In the genomic region with DNA sequence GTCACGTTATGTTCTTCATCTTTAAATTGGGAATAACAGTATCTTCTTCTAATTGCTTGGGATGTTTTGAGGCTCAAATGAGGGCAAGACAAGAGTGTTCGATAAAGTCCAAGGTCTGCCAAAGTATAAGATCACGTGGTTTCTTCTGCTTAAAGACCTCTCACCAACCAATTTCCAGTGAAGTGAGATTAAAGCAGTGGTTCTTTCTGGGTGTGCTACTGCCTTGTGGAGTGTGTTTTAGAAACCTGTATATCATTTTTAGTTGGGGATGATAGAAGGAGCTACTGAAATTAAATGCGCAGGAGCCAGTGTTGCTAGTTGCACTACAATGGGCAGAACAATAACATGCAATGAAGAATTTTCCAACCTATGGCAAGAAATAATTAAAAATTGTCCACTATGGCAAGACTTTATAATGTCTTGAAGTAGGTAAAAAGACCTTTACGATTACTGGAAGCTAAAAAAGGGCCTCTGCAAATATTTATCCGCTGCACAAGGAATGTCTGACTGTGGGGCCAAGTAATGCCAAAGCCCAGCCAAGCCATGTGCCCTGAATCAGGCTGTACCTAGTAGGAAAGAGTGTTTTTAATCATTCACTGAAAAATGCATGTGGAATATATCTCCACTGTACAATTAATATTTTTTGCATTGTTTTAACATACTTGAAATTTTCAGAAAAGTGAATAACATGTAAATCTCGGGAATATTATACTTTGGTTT, we compare ENCODE assay signal across 22 cellular contexts.
DNase-seq lines count a peak whose midpoint lies in the region; ATAC-seq, FAIRE-seq and TF ChIP-seq lines count a peak whose summit lies in the region.
"Had no signal": no experiment of that assay in that cellular context is flagged by ENCODE, and none has a peak within 500 bp of the region (broad histone marks: within the 10 kb centered on the region; RNA-seq: fewer than 3 reads in every experiment).

No MANE protein-coding gene starts in this region.

- peaks cover 7% of the 10 kb centered on the region for H3K9me3 Mint-ChIP-seq in mesothelial cell of epicardium

- H3K4me1 ChIP-seq in cardiac muscle cell (ENCODE audit: low read depth): peaks cover 5% of the 10 kb centered on the region
- H3K4me1 ChIP-seq in heart left ventricle: no peaks in the 10 kb centered on the region
- peaks cover 8% of the 10 kb centered on the region for H3K4me1 ChIP-seq in rectal smooth muscle tissue (ENCODE audit: control insufficient read depth, insufficient read depth, low read length)
- H3K4me1 ChIP-seq in tibial artery: peaks cover 0 to 27% (median 2%) of the 10 kb centered on the region in 4 donors
- H3K4me1 ChIP-seq: BLaER1 treated with 17β-estradiol and CSF1 and Interleukin-3, amounts not matched to agents 10 nM and 100 nM had no signal

- peak overlapping the region; percentile 1 for H3K27ac Mint-ChIP-seq in mesothelial cell of epicardium
- H3K27ac Mint-ChIP-seq: CD8-positive, alpha-beta T cell had no signal

- FAIRE-seq in D721Med (lab: Jason Lieb, UNC): no peak
- FAIRE-seq: GM12891, GM19239, RCC 7860 had no signal

- peak overlapping the region; percentile 1 for H3K27ac ChIP-seq in cardiac muscle cell
- H3K27ac ChIP-seq in heart left ventricle: peak overlapping the region in 1 of 12 donors; percentile 71
- H3K27ac ChIP-seq in rectal smooth muscle tissue (ENCODE audit: low read depth, low read length): peak overlapping the region; percentile 76
- H3K27ac ChIP-seq in tibial artery: peak overlapping the region; percentile 15 to 17
- H3K27ac ChIP-seq: BLaER1 treated with 17β-estradiol and CSF1 and Interleukin-3, amounts not matched to agents 10 nM and 100 nM; GM23248 had no signal

- H3K4me3 ChIP-seq in cardiac muscle cell (no peak overlapping the region), heart left ventricle (no peak overlapping the region), rectal smooth muscle tissue (ENCODE audit: low read length) (peak overlapping the region; percentile 10), tibial artery (peak overlapping the region in 1 of 2 donors; percentile 19)
- H3K4me3 ChIP-seq: BLaER1 treated with 17β-estradiol and CSF1 and Interleukin-3, amounts not matched to agents 10 nM and 100 nM; GM23248 had no signal

- H3K36me3 Mint-ChIP-seq in mesothelial cell of epicardium: no peaks in the 10 kb centered on the region
- H3K36me3 Mint-ChIP-seq: CD8-positive, alpha-beta T cell had no signal

- no peak overlapping the region for H3K9ac ChIP-seq in rectal smooth muscle tissue (ENCODE audit: low read length)
- H3K9ac ChIP-seq: BLaER1 treated with 17β-estradiol and CSF1 and Interleukin-3, amounts not matched to agents 10 nM and 100 nM; GM23248; SK-N-SH had no signal

- no peak for TF ChIP-seq POLR2A in heart left ventricle (IDR thresholded peaks at IDR 0.05)

- intact Hi-C loops in heart left ventricle (cut with DNase I): no loop called here
- intact Hi-C loops in tibial artery (cut with DNase I; ENCODE audit: low total_unique reads): no loop called here

- H3K4me1 Mint-ChIP-seq in mesothelial cell of epicardium: peaks cover 25% of the 10 kb centered on the region

- no peak for DNase-seq in cardiac muscle cell (ENCODE audit: low read depth in 1 of 2, low spot score in 1 of 2)
- DNase-seq in heart left ventricle: no peak
- no peak for DNase-seq in mesothelial cell of epicardium (ENCODE audit: low spot score in 2 of 2, unreplicated experiment in 2 of 2)
- no peak for DNase-seq in tibial artery
- DNase-seq in D721Med (ENCODE audit: insufficient read length, low spot score): no peak
- DNase-seq in HK-2 (ENCODE audit: unreplicated experiment): no peak
- DNase-seq: Calu3; CD8-positive, alpha-beta T cell; DMS53; GM23248; HCEC 1CT; NCI-H187; NCI-H2107; NCI-H526 treated with DMSO at 0.1 percent for 48 hours had no signal

- WGBS in heart left ventricle, 4 donors: 58 to 63% (median 60%) methylated on average over 7 of the region's 7 CpGs

- H3K36me3 ChIP-seq in cardiac muscle cell (no peaks in the 10 kb centered on the region), heart left ventricle (no peaks in the 10 kb centered on the region), rectal smooth muscle tissue (ENCODE audit: control insufficient read depth, insufficient read depth, low read length) (no peaks in the 10 kb centered on the region), tibial artery (no peaks in the 10 kb centered on the region)
- H3K36me3 ChIP-seq: BLaER1 treated with 17β-estradiol and CSF1 and Interleukin-3, amounts not matched to agents 10 nM and 100 nM had no signal

- H3K9me3 ChIP-seq in cardiac muscle cell (ENCODE audit: low read depth) (no peaks in the 10 kb centered on the region), heart left ventricle (peaks cover 0 to 6% (median 0%) of the 10 kb centered on the region in 12 donors), tibial artery (no peaks in the 10 kb centered on the region)
- H3K9me3 ChIP-seq: SK-N-SH had no signal

- H3K4me3 Mint-ChIP-seq in mesothelial cell of epicardium: no peak overlapping the region
- H3K4me3 Mint-ChIP-seq: CD8-positive, alpha-beta T cell had no signal

- no peaks in the 10 kb centered on the region for H3K27me3 ChIP-seq in cardiac muscle cell
- H3K27me3 ChIP-seq in heart left ventricle: no peaks in the 10 kb centered on the region
- no peaks in the 10 kb centered on the region for H3K27me3 ChIP-seq in rectal smooth muscle tissue (ENCODE audit: control insufficient read depth, insufficient read depth, low read length)
- no peaks in the 10 kb centered on the region for H3K27me3 ChIP-seq in tibial artery
- H3K27me3 ChIP-seq: BLaER1 treated with 17β-estradiol and CSF1 and Interleukin-3, amounts not matched to agents 10 nM and 100 nM had no signal

- ATAC-seq in heart left ventricle (no peak), HG03457 (IDR thresholded peaks at IDR 0.05; ENCODE audit: unreplicated experiment) (no peak)
- ATAC-seq: CD8-positive, alpha-beta T cell; Right ventricle myocardium inferior had no signal

- H3K27me3 Mint-ChIP-seq in mesothelial cell of epicardium (ENCODE audit: low read depth): no peaks in the 10 kb centered on the region

- no peak for TF ChIP-seq CTCF in cardiac muscle cell (IDR thresholded peaks at IDR 0.05; ENCODE audit: low read depth, low read length)
- TF ChIP-seq CTCF in heart left ventricle (IDR thresholded peaks at IDR 0.05): no peak
- TF ChIP-seq CTCF in mesothelial cell of epicardium (IDR thresholded peaks at IDR 0.05; ENCODE audit: unreplicated experiment): no peak
- TF ChIP-seq CTCF in tibial artery (IDR thresholded peaks at IDR 0.05): no peak
- no peak for TF ChIP-seq CTCF in D721Med (IDR thresholded peaks at IDR 0.05; ENCODE audit: insufficient read depth, missing control alignments)
